2 cellular contexts compared by ENCODE assay signal in genomic region chr12:89162704-89163261, GRCh38.
A peak's percentile ranks its signal among the peaks of the same experiment; 100 is the strongest.
TF ChIP-seq lines count a peak whose summit lies in the region.

No MANE protein-coding gene starts in this region.

TF ChIP-seq in liver, 16 proteins besides CTCF, POLR2A, EP300 and RAD21 (continued from another document):
- TF ChIP-seq REST (IDR thresholded peaks at IDR 0.05): peak; percentile 54
- peak; percentile 83 to 85 for TF ChIP-seq JUND (IDR thresholded peaks at IDR 0.05)
- peak; percentile 73 to 80 for TF ChIP-seq RXRA (IDR thresholded peaks at IDR 0.05)
- TF ChIP-seq ZBTB33 (IDR thresholded peaks at IDR 0.05): peak; percentile 62
- TF ChIP-seq NR2F2 (IDR thresholded peaks at IDR 0.05): peak; percentile 36
- TF ChIP-seq HNF4A (conservative IDR thresholded peaks at IDR 0.05): peak; percentile 79 to 85
- peak; percentile 94 for TF ChIP-seq MAX (IDR thresholded peaks at IDR 0.05)
- no peak for TF ChIP-seq TAF1 (conservative IDR thresholded peaks at IDR 0.05)
- TF ChIP-seq GABPA (IDR thresholded peaks at IDR 0.05 in 1 of 2, conservative IDR thresholded peaks at IDR 0.05 in 1 of 2): peak in 1 of 2 donors; percentile 30
- TF ChIP-seq EGR1 (IDR thresholded peaks at IDR 0.05; ENCODE audit: low read depth in 2 of 2): peak; percentile 51 to 83

TF ChIP-seq in HepG2, 621 proteins besides CTCF, POLR2A, EP300 and RAD21 (continued from another document):
- TF ChIP-seq ZNF580 (CRISPR knock-in tag; IDR thresholded peaks at IDR 0.05; ENCODE audit: borderline replicate concordance, low read depth) (no peak), RARG (CRISPR knock-in tag; IDR thresholded peaks at IDR 0.05; ENCODE audit: low read depth) (no peak)
